Comparison of ENCODE assay signal across 9 cellular contexts in genomic region chr17:19744492-19744891, GRCh38. TPM values are rescaled to one million over a fixed set of nuclear protein-coding genes. Genes with fewer than 3 reads are reported as not detected.
A peak's percentile ranks its signal among the peaks of the same experiment; 100 is the strongest.
DNase-seq lines count a peak whose midpoint lies in the region; ATAC-seq lines count a peak whose summit lies in the region.
"Had no signal": no experiment of that assay in that cellular context is flagged by ENCODE, and none has a peak within 500 bp of the region (broad histone marks: within the 10 kb centered on the region; RNA-seq: fewer than 3 reads in every experiment).

No MANE protein-coding gene starts in this region.

- peak overlapping the region; percentile 43 for H3K4me3 ChIP-seq in iPS-18c (ENCODE audit: insufficient read depth, low read depth, low read length)

- H3K9me3 ChIP-seq in iPS-18c (ENCODE audit: control insufficient read depth, insufficient read depth, low read length) = no peaks in the 10 kb centered on the region

- DNase-seq in NCI-H1092 treated with DMSO at 0.1 percent for 48 hours (lab: John Stamatoyannopoulos, UW) (peak; percentile 48), NCI-H1092 (lab: John Stamatoyannopoulos, UW) (no peak), DMS53 (lab: John Stamatoyannopoulos, UW) (no peak), activated gamma-delta T cell treated with Interleukin-2 at 50 U/mL for 16 hours (no peak)
- no peak for DNase-seq in activated naive CD4-positive, alpha-beta T cell treated with anti-CD3 and anti-CD28 coated beads, Interleukin-2, amount 50 U/mL, for 72 hours (ENCODE audit: low spot score in 2 of 2)

- peak overlapping the region; percentile 65 for H3K4me3 Mint-ChIP-seq in stimulated activated naive CD8-positive, alpha-beta T cell treated with anti-CD3 and anti-CD28 coated beads, Interleukin-15, Interleukin-2, amounts not matched to agents 100 ng/mL and 50 ng/mL, for 24 hours

- no peaks in the 10 kb centered on the region for H3K36me3 Mint-ChIP-seq in activated naive CD4-positive, alpha-beta T cell treated with anti-CD3 and anti-CD28 coated beads, Interleukin-2, amount 50 U/mL, for 72 hours
- no peaks in the 10 kb centered on the region for H3K36me3 Mint-ChIP-seq in stimulated activated naive CD8-positive, alpha-beta T cell treated with anti-CD3 and anti-CD28 coated beads, Interleukin-15, Interleukin-2, amounts not matched to agents 100 ng/mL and 50 ng/mL, for 24 hours (ENCODE audit: low read depth)

- H3K4me1 Mint-ChIP-seq in stimulated activated naive CD8-positive, alpha-beta T cell treated with anti-CD3 and anti-CD28 coated beads, Interleukin-15, Interleukin-2, amounts not matched to agents 100 ng/mL and 50 ng/mL, for 24 hours (ENCODE audit: low read depth) = no peaks in the 10 kb centered on the region

- peaks cover 12% of the 10 kb centered on the region for H3K27me3 Mint-ChIP-seq in stimulated activated naive CD8-positive, alpha-beta T cell treated with anti-CD3 and anti-CD28 coated beads, Interleukin-15, Interleukin-2, amounts not matched to agents 100 ng/mL and 50 ng/mL, for 24 hours

- peak; percentile 23 to 59 for ATAC-seq in activated naive CD4-positive, alpha-beta T cell treated with anti-CD3 and anti-CD28 coated beads, Interleukin-2, amount 50 U/mL, for 72 hours
- ATAC-seq in GM18861 (IDR thresholded peaks at IDR 0.05; ENCODE audit: unreplicated experiment) = no peak

- no peaks in the 10 kb centered on the region for H3K9me3 Mint-ChIP-seq in activated naive CD4-positive, alpha-beta T cell treated with anti-CD3 and anti-CD28 coated beads, Interleukin-2, amount 50 U/mL, for 72 hours
- H3K9me3 Mint-ChIP-seq in stimulated activated naive CD8-positive, alpha-beta T cell treated with anti-CD3 and anti-CD28 coated beads, Interleukin-15, Interleukin-2, amounts not matched to agents 100 ng/mL and 50 ng/mL, for 24 hours = no peaks in the 10 kb centered on the region

- no peak overlapping the region for H3K27ac Mint-ChIP-seq in activated naive CD4-positive, alpha-beta T cell treated with anti-CD3 and anti-CD28 coated beads, Interleukin-2, amount 50 U/mL, for 72 hours
- peak overlapping the region; percentile 31 for H3K27ac Mint-ChIP-seq in stimulated activated naive CD8-positive, alpha-beta T cell treated with anti-CD3 and anti-CD28 coated beads, Interleukin-15, Interleukin-2, amounts not matched to agents 100 ng/mL and 50 ng/mL, for 24 hours

RNA-seq across cellular contexts. Expression of gene ALDH3A1, which starts 3.6 kb away (rescaled TPM):
- under 1 TPM in 1 of 2 donors, not detected in 1; 0.30 TPM for total RNA-seq in activated naive CD4-positive, alpha-beta T cell treated with anti-CD3 and anti-CD28 coated beads, Interleukin-2, amount 50 U/mL, for 72 hours
- total RNA-seq: M059J had no signal

RNA-seq across cellular contexts. Expression of gene SLC47A2, which starts 28.1 kb away (rescaled TPM):
- total RNA-seq in activated naive CD4-positive, alpha-beta T cell treated with anti-CD3 and anti-CD28 coated beads, Interleukin-2, amount 50 U/mL, for 72 hours = not detected
- total RNA-seq: M059J had no signal
